2 cellular contexts compared by ENCODE assay signal in the genomic region with DNA sequence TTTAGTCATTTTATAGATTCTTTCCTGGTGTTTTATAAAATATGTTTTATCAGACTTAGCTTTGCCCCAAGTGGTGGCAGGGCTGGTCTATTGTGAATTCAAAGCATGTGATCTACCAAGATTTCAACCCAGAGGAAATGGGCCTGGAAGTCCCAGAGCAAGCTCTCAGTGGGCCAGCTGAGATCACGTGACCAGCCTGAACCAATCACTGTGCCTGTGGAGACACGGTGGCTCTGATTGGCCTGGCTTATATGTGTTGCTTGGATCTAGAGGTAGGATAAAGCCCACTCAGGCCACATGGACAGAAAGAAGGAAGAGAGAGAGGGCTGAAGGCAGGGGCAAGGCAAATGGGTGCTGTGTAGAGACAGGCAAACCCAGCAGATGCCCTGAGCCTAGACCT.
A peak's percentile ranks its signal among the peaks of the same experiment; 100 is the strongest.
TF ChIP-seq lines count a peak whose summit lies in the region.

No MANE protein-coding gene starts in this region.

TF ChIP-seq in IMR-90, 13 proteins besides CTCF, POLR2A, EP300 and RAD21:
- no peak for TF ChIP-seq CHD1 (IDR thresholded peaks at IDR 0.05; ENCODE audit: low read depth, low read length)
- TF ChIP-seq MAFK (IDR thresholded peaks at IDR 0.05; ENCODE audit: low read depth, low read length), result no peak
- no peak for TF ChIP-seq SMC3 (IDR thresholded peaks at IDR 0.05; ENCODE audit: low read depth, low read length)
- TF ChIP-seq RFX5 (IDR thresholded peaks at IDR 0.05; ENCODE audit: low read depth, low read length), result no peak
- TF ChIP-seq MAZ (IDR thresholded peaks at IDR 0.05; ENCODE audit: borderline replicate concordance, low read depth, low read length), result no peak
- no peak for TF ChIP-seq MXI1 (IDR thresholded peaks at IDR 0.05; ENCODE audit: borderline replicate concordance, low read depth, low read length)
- TF ChIP-seq RCOR1 (IDR thresholded peaks at IDR 0.05; ENCODE audit: insufficient replicate concordance, low read length), result no peak
- TF ChIP-seq NFE2L2 (IDR thresholded peaks at IDR 0.05; ENCODE audit: low read depth, low read length), result no peak
- TF ChIP-seq FOS (IDR thresholded peaks at IDR 0.05; ENCODE audit: low read depth, low read length), result no peak
- no peak for TF ChIP-seq CEBPB (IDR thresholded peaks at IDR 0.05; ENCODE audit: low read depth, low read length)
- TF ChIP-seq, protein P1, sequence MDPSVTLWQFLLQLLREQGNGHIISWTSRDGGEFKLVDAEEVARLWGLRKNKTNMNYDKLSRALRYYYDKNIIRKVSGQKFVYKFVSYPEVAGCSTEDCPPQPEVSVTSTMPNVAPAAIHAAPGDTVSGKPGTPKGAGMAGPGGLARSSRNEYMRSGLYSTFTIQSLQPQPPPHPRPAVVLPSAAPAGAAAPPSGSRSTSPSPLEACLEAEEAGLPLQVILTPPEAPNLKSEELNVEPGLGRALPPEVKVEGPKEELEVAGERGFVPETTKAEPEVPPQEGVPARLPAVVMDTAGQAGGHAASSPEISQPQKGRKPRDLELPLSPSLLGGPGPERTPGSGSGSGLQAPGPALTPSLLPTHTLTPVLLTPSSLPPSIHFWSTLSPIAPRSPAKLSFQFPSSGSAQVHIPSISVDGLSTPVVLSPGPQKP (IDR thresholded peaks at IDR 0.05; ENCODE audit: borderline replicate concordance, low read depth, low read length), result no peak
- TF ChIP-seq BHLHE40 (IDR thresholded peaks at IDR 0.05; ENCODE audit: low read depth, low read length), result no peak
- TF ChIP-seq, protein P2, sequence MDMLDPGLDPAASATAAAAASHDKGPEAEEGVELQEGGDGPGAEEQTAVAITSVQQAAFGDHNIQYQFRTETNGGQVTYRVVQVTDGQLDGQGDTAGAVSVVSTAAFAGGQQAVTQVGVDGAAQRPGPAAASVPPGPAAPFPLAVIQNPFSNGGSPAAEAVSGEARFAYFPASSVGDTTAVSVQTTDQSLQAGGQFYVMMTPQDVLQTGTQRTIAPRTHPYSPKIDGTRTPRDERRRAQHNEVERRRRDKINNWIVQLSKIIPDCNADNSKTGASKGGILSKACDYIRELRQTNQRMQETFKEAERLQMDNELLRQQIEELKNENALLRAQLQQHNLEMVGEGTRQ (IDR thresholded peaks at IDR 0.05; ENCODE audit: low read depth, low read length), result no peak

TF ChIP-seq in WTC11, 78 proteins besides CTCF, POLR2A, EP300 and RAD21:
- TF ChIP-seq, protein P2 (CRISPR knock-in tag; IDR thresholded peaks at IDR 0.05), result peak; percentile 81
- TF ChIP-seq CREM (CRISPR knock-in tag; IDR thresholded peaks at IDR 0.05), result no peak
- TF ChIP-seq, protein P3, sequence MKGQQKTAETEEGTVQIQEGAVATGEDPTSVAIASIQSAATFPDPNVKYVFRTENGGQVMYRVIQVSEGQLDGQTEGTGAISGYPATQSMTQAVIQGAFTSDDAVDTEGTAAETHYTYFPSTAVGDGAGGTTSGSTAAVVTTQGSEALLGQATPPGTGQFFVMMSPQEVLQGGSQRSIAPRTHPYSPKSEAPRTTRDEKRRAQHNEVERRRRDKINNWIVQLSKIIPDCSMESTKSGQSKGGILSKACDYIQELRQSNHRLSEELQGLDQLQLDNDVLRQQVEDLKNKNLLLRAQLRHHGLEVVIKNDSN (CRISPR knock-in tag; IDR thresholded peaks at IDR 0.05), result peak; percentile 69
- peak; percentile 59 for TF ChIP-seq NFYB (CRISPR knock-in tag; conservative IDR thresholded peaks at IDR 0.05; ENCODE audit: low read depth)
